ENCODE assay signal across 12 cellular contexts in the genomic region with DNA sequence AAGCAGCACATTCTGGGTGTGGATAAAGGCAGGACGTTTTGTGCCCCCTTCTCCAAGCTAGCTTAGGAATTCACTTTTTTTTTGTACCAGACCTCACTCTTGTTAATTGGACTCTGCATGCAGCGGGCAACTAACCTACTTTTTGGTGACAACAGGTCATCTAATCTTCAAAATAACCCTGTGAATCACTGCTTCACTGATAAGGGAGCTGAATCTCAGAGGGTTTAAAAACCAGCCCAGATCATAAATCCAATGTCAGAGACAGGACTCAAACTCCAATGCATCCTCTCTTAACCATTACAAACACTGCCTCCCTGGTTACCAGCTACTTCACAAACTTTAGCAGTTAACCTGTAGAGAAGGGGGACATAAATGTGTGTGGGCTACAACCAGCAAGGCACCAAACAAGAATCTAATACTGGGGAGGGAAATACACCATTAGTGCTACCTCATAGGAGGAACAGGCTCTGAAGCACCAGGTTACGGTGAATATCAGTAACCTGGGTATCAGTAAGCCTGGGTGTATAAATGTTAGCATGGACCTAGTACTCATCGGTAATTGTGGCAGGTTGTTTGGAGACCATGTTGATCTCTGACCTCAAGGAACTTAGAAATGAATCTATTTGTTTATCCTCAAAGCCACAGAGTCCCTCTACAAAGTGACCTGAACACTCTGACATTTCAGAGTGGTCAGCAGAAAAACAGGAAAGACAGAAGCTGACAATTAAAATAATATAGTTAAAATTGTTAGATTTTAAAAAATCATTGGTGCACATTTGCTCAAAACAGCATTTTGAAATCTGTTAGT. TPM values are rescaled to one million over a fixed set of nuclear protein-coding genes. Genes with fewer than 3 reads are reported as not detected.
DNase-seq lines count a peak whose midpoint lies in the region; ATAC-seq and TF ChIP-seq lines count a peak whose summit lies in the region.
"Had no signal": no experiment of that assay in that cellular context is flagged by ENCODE, and none has a peak within 500 bp of the region (broad histone marks: within the 10 kb centered on the region; RNA-seq: fewer than 3 reads in every experiment).

No MANE protein-coding gene starts in this region.

- no peak for ATAC-seq in GM18868 (IDR thresholded peaks at IDR 0.05; ENCODE audit: unreplicated experiment)

- 79% methylated on average over 4 of the region's 4 CpGs for WGBS in smooth muscle cell (ENCODE audit: low lambda C conversion rate)

- H3K27ac ChIP-seq in smooth muscle cell (ENCODE audit: low read depth): no peak overlapping the region

- peaks cover 4% of the 10 kb centered on the region for H3F3A ChIP-seq in smooth muscle cell (ENCODE audit: low read depth)

- H3K36me3 Mint-ChIP-seq in activated CD4-positive, alpha-beta T cell treated with anti-CD3 and anti-CD28 coated beads, Interleukin-2, amount 10 ng/mL, durations not matched to agents 24 days and 14 days (ENCODE audit: low read depth): peaks cover 40% of the 10 kb centered on the region
- H3K36me3 Mint-ChIP-seq in MCF 10A (ENCODE audit: insufficient read depth, unreplicated experiment): peaks cover 13% of the 10 kb centered on the region

- no peaks in the 10 kb centered on the region for H3K27me3 Mint-ChIP-seq in activated CD4-positive, alpha-beta T cell treated with anti-CD3 and anti-CD28 coated beads, Interleukin-2, amount 10 ng/mL, durations not matched to agents 24 days and 14 days
- H3K27me3 Mint-ChIP-seq in MCF 10A (ENCODE audit: insufficient read depth, unreplicated experiment): no peaks in the 10 kb centered on the region

- POLR2A ChIA-PET in MCF 10A (lab: Yijun Ruan, JAX): interaction anchor here (0.6 to 7.0 kb wide), 9 partner anchors 7 to 199 kb away, joined by 3 to 106 read pairs (median 9); a partner anchor contains a TSS

- H3K4me3 Mint-ChIP-seq in activated CD4-positive, alpha-beta T cell treated with anti-CD3 and anti-CD28 coated beads, Interleukin-2, amount 10 ng/mL, durations not matched to agents 24 days and 14 days: peak overlapping the region; percentile 95
- peak overlapping the region; percentile 81 for H3K4me3 Mint-ChIP-seq in MCF 10A (ENCODE audit: unreplicated experiment)

- H2AFZ ChIP-seq in smooth muscle cell (ENCODE audit: low read depth): no peak overlapping the region

- H3K27me3 ChIP-seq in smooth muscle cell (ENCODE audit: low read depth): no peaks in the 10 kb centered on the region

- DNase-seq in activated CD4-positive, alpha-beta T cell treated with anti-CD3 and anti-CD28 coated beads, Interleukin-2, amount 10 ng/mL, durations not matched to agents 24 days and 14 days: peak; percentile 58
- no peak for DNase-seq in activated CD4-positive, alpha-beta T cell treated with anti-CD3 and anti-CD28 coated beads, Interleukin-2, amount 50 U/mL, for 4 hours
- DNase-seq in NCI-H226 (peak; percentile 21), MCF 10A (ENCODE audit: unreplicated experiment) (no peak), smooth muscle cell (lab: John Stamatoyannopoulos, UW; ENCODE audit: unreplicated experiment) (no peak), HPDE6-E6E7 (ENCODE audit: extremely low spot score) (no peak), CD1c-positive myeloid dendritic cell (ENCODE audit: extremely low spot score) (no peak)
- DNase-seq: midbrain, NCI-H1105 treated with DMSO at 0.1 percent for 48 hours, NCI-H774, SK-N-SH had no signal

- H3K4me2 ChIP-seq in smooth muscle cell: peak overlapping the region; percentile 85

- H3K27ac Mint-ChIP-seq in activated CD4-positive, alpha-beta T cell treated with anti-CD3 and anti-CD28 coated beads, Interleukin-2, amount 10 ng/mL, durations not matched to agents 24 days and 14 days: peak overlapping the region; percentile 0
- H3K27ac Mint-ChIP-seq in MCF 10A (ENCODE audit: low read depth, unreplicated experiment): peak overlapping the region; percentile 47

- no peaks in the 10 kb centered on the region for H3K36me3 ChIP-seq in smooth muscle cell (ENCODE audit: low read depth)

- BruUV-seq in MCF 10A (replicated peaks; lab: Mats Ljungman, UMichigan): no TSS peak

- H3K9me3 ChIP-seq in smooth muscle cell (replicated peaks; ENCODE audit: low read depth): no peaks in the 10 kb centered on the region
- H3K9me3 ChIP-seq: SK-N-SH had no signal

- TF ChIP-seq CTCF in MCF 10A (IDR thresholded peaks at IDR 0.05; ENCODE audit: unreplicated experiment) (no peak), smooth muscle cell (IDR thresholded peaks at IDR 0.05; ENCODE audit: borderline replicate concordance, insufficient read depth, poor library complexity, severe bottlenecking) (no peak)

- H3K9ac ChIP-seq in smooth muscle cell (ENCODE audit: low read depth): no peak overlapping the region
- H3K9ac ChIP-seq: SK-N-SH had no signal

- CTCF ChIA-PET in MCF 10A (lab: Yijun Ruan, JAX): interaction anchor here (0.6 kb wide), 1 partner anchor 185 kb away, joined by 4 read pairs; no protein-coding TSS in a partner anchor

- intact Hi-C loops in activated CD4-positive, alpha-beta T cell treated with anti-CD3 and anti-CD28 coated beads, Interleukin-2, amount 10 ng/mL, durations not matched to agents 24 days and 14 days (cut with micrococcal nuclease): no loop called here
- intact Hi-C loops in MCF 10A (cut with micrococcal nuclease): loop anchor here (5.0 kb wide), 1 partner anchor 51 kb away; a partner anchor contains a TSS

- H3K9me3 Mint-ChIP-seq in activated CD4-positive, alpha-beta T cell treated with anti-CD3 and anti-CD28 coated beads, Interleukin-2, amount 10 ng/mL, durations not matched to agents 24 days and 14 days: no peaks in the 10 kb centered on the region
- no peaks in the 10 kb centered on the region for H3K9me3 Mint-ChIP-seq in MCF 10A (ENCODE audit: unreplicated experiment)

- H3K4me1 Mint-ChIP-seq in activated CD4-positive, alpha-beta T cell treated with anti-CD3 and anti-CD28 coated beads, Interleukin-2, amount 10 ng/mL, durations not matched to agents 24 days and 14 days: peaks cover 71% of the 10 kb centered on the region
- H3K4me1 Mint-ChIP-seq in MCF 10A (ENCODE audit: insufficient read depth, unreplicated experiment): peaks cover 36% of the 10 kb centered on the region

- H3K4me1 ChIP-seq in smooth muscle cell (ENCODE audit: low read depth): peaks cover 6% of the 10 kb centered on the region

- peaks cover 4% of the 10 kb centered on the region for H3K79me2 ChIP-seq in smooth muscle cell (ENCODE audit: low read depth)

- peak overlapping the region; percentile 73 for H3K4me3 ChIP-seq in smooth muscle cell

- H4K20me1 ChIP-seq in smooth muscle cell (ENCODE audit: low read depth): no peaks in the 10 kb centered on the region

RNA-seq across cellular contexts. Expression of a gene that starts 2.6 kb away (rescaled TPM):
- 27.1 and 27.9 TPM in 2 replicates for total RNA-seq in activated CD4-positive, alpha-beta T cell treated with anti-CD3 and anti-CD28 coated beads, Interleukin-2, amount 10 ng/mL, durations not matched to agents 24 days and 14 days
- total RNA-seq in MCF 10A (2022) (7.0 and 9.7 TPM in 2 replicates), smooth muscle cell (10.3 and 14.2 TPM in 2 replicates)
- polyA plus RNA-seq in smooth muscle cell: 7.8 and 8.1 TPM in 2 replicates

RNA-seq across cellular contexts. Expression of a gene that starts 14.1 kb away (rescaled TPM):
- 8.8 and 9.1 TPM in 2 replicates for total RNA-seq in activated CD4-positive, alpha-beta T cell treated with anti-CD3 and anti-CD28 coated beads, Interleukin-2, amount 10 ng/mL, durations not matched to agents 24 days and 14 days
- total RNA-seq in MCF 10A (2022) (20.3 and 41.0 TPM in 2 replicates), smooth muscle cell (4.4 and 16.8 TPM in 2 replicates)
- 3.9 and 6.0 TPM in 2 replicates for polyA plus RNA-seq in smooth muscle cell

RNA-seq across cellular contexts. Expression of a gene that starts 51.5 kb away (rescaled TPM):
- 20.5 and 27.0 TPM in 2 replicates for total RNA-seq in activated CD4-positive, alpha-beta T cell treated with anti-CD3 and anti-CD28 coated beads, Interleukin-2, amount 10 ng/mL, durations not matched to agents 24 days and 14 days
- total RNA-seq in MCF 10A (2022): 38.4 and 39.7 TPM in 2 replicates
- 15.3 and 23.0 TPM in 2 replicates for total RNA-seq in smooth muscle cell
- 7.6 and 11.1 TPM in 2 replicates for polyA plus RNA-seq in smooth muscle cell

Comparison
In these comparisons a context has a peak if more than half of its experiments do, and no peak if none do; other contexts are left out.
1. DNase-seq: peak in activated CD4-positive, alpha-beta T cell treated with anti-CD3 and anti-CD28 coated beads, Interleukin-2, amount 10 ng/mL, durations not matched to agents 24 days and 14 days (single experiment) and NCI-H226 (single experiment); none in activated CD4-positive, alpha-beta T cell treated with anti-CD3 and anti-CD28 coated beads, Interleukin-2, amount 50 U/mL, for 4 hours (0 of 2), MCF 10A (single experiment), smooth muscle cell (single experiment), HPDE6-E6E7 (single experiment) and CD1c-positive myeloid dendritic cell (single experiment).